23 cellular contexts compared by ENCODE assay signal in the genomic region with DNA sequence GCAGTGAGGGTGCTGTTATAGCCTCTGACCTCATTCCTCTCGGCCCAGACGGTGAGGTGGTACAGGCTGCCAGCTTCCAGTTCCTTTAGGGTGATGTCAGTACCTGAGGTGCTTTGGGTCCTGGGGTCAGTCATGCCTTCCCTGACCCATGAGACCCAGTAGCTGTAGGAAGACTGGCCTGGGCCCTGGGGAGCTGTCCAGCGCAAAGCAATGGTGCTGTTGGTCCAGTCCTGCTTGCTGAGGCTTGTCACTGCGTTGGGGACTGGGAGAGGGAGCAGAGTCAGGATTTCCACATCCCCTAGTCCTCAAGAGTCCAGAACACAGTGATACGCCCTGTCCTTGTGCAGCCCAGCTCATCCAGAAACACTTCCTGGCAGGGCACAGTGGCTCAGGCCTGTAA. TPM values are rescaled to one million over a fixed set of nuclear protein-coding genes. Genes with fewer than 3 reads are reported as not detected.
"Had no signal": no experiment of that assay in that cellular context is flagged by ENCODE, and none has a peak within 500 bp of the region (broad histone marks: within the 10 kb centered on the region; RNA-seq: fewer than 3 reads in every experiment).

No MANE protein-coding gene starts in this region.

- DNase-seq: effector memory CD4-positive, alpha-beta T cell; gastrocnemius medialis; heart right ventricle; immature natural killer cell; kidney; left colon; left ventricle myocardium superior; mesendoderm; naive B cell; sigmoid colon; stimulated activated CD4-positive, alpha-beta T cell treated with anti-CD3 and anti-CD28 coated beads, Interleukin-12 subunit alpha, Interleukin-12 subunit beta, amount 100 ng/mL, for 4 hours; stimulated activated naive CD4-positive, alpha-beta T cell treated with Interleukin-2 at 50 U/mL for 16 hours; trophoblast cell had no signal

- H3K4me3 ChIP-seq: esophagus muscularis mucosa, gastrocnemius medialis, heart right ventricle, sigmoid colon, skin epidermis had no signal

- H3K27ac ChIP-seq: epithelial cell of prostate, esophagus muscularis mucosa, gastrocnemius medialis, heart right ventricle, neutrophil, sigmoid colon, skin epidermis had no signal

- FAIRE-seq: kidney had no signal

- H3K9me3 Mint-ChIP-seq: immature natural killer cell, nephron had no signal

- H3K4me1 Mint-ChIP-seq: immature natural killer cell, nephron had no signal

- H3K4me3 Mint-ChIP-seq: immature natural killer cell, naive B cell, nephron had no signal

- ATAC-seq: gastrocnemius medialis, heart right ventricle, left colon, left ventricle myocardium superior had no signal

- H3K4me1 ChIP-seq: esophagus muscularis mucosa, gastrocnemius medialis, heart right ventricle, sigmoid colon had no signal

- H3K36me3 ChIP-seq: esophagus muscularis mucosa, gastrocnemius medialis, heart right ventricle, neutrophil, sigmoid colon had no signal

- H3K27me3 ChIP-seq: gastrocnemius medialis, heart right ventricle, sigmoid colon had no signal

- H3K36me3 Mint-ChIP-seq: immature natural killer cell, naive B cell had no signal

- H3K9me3 ChIP-seq: esophagus muscularis mucosa, gastrocnemius medialis, heart right ventricle, neutrophil, sigmoid colon had no signal

- H3K27ac Mint-ChIP-seq: immature natural killer cell, naive B cell, nephron had no signal

RNA-seq across cellular contexts. Expression of gene PTPRH, which starts 10.7 kb away (rescaled TPM):
- total RNA-seq: osteocyte had no signal
- polyA plus RNA-seq: immature natural killer cell had no signal

RNA-seq across cellular contexts. Expression of gene SYT5, which starts 18.6 kb away (rescaled TPM):
- total RNA-seq: gastrocnemius medialis, kidney, left ventricle myocardium superior, lung microvascular endothelial cell, osteocyte, pulmonary artery endothelial cell had no signal

RNA-seq across cellular contexts. Expression of gene DNAAF3, which starts 32.2 kb away (rescaled TPM):
- total RNA-seq: fibroblast of villous mesenchyme, sigmoid colon had no signal
- polyA plus RNA-seq: immature natural killer cell had no signal

RNA-seq across cellular contexts. Expression of gene TNNI3, which starts 41.1 kb away (rescaled TPM):
- total RNA-seq: esophagus muscularis mucosa, fibroblast of villous mesenchyme, lung microvascular endothelial cell, osteocyte, pulmonary artery endothelial cell, sigmoid colon, urinary bladder had no signal
- polyA plus RNA-seq: urinary bladder had no signal
